ENCODE assay signal across 21 cellular contexts in the genomic region with DNA sequence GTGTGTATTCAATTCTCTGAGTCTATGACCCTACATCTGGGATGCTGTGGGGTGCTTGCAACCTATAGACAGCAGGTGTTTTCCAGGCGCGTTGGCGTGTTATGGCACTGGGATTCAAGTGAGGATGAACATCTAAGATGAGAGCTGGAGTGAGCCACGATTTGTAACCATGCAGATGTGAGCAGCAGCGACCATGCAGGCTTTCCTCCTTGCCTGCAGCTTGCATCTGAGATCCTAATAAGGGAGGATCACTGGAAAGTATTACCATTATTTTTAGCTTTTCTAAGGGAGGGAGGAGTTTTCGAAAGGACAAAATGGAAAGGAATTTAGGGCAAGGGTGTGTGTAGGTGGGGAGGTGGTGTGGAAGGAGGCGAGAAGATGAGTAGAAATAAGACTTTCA.
A peak's percentile ranks its signal among the peaks of the same experiment; 100 is the strongest.
DNase-seq lines count a peak whose midpoint lies in the region; ATAC-seq and TF ChIP-seq lines count a peak whose summit lies in the region.
"Had no signal": no experiment of that assay in that cellular context is flagged by ENCODE, and none has a peak within 500 bp of the region (broad histone marks: within the 10 kb centered on the region; RNA-seq: fewer than 3 reads in every experiment).

No MANE protein-coding gene starts in this region.

- H3K4me3 ChIP-seq in left ventricle myocardium inferior, result peak overlapping the region; percentile 34
- no peak overlapping the region for H3K4me3 ChIP-seq in right cardiac atrium (ENCODE audit: low read length)
- no peak overlapping the region for H3K4me3 ChIP-seq in psoas muscle
- H3K4me3 ChIP-seq: GM12878, vagina had no signal

- DNase-seq in left ventricle myocardium inferior (no peak), left cardiac atrium (no peak), right cardiac atrium (no peak), psoas muscle (no peak), iPS-NIHi7 (ENCODE audit: extremely low spot score) (no peak), DMS153 treated with DMSO at 0.1 percent for 48 hours (lab: John Stamatoyannopoulos, UW; ENCODE audit: unreplicated experiment) (no peak)
- DNase-seq: activated CD4-positive, alpha-beta T cell treated with anti-CD3 and anti-CD28 coated beads for 48 hours; activated gamma-delta T cell; DMS 273 treated with DMSO at 0.1 percent for 48 hours; GF-D8; midbrain; NCI-H748 treated with DMSO at 0.1 percent for 48 hours; SHP77; stimulated activated CD4-positive, alpha-beta T cell treated with anti-CD3 and anti-CD28 coated beads, Interleukin-2, amount 100 ng/mL, for 24 hours; stimulated activated naive CD8-positive, alpha-beta T cell treated with anti-CD3 and anti-CD28 coated beads, Interleukin-15, amount 100 ng/mL, for 72 hours had no signal

- ATAC-seq in left cardiac atrium, result no peak
- peak in 1 of 2 donors; percentile 9 for ATAC-seq in right cardiac atrium
- ATAC-seq in psoas muscle, result peak in 1 of 4 donors; percentile 18
- no peak for ATAC-seq in HG03159 (IDR thresholded peaks at IDR 0.05; ENCODE audit: unreplicated experiment)
- ATAC-seq in HG03442 (IDR thresholded peaks at IDR 0.05; ENCODE audit: unreplicated experiment), result no peak
- ATAC-seq: GM12878; HCT116; stimulated activated naive CD8-positive, alpha-beta T cell treated with anti-CD3 and anti-CD28 coated beads, Interleukin-15, amount 100 ng/mL, for 72 hours had no signal

- H3K27me3 ChIP-seq in left ventricle myocardium inferior (ENCODE audit: low read depth) (no peaks in the 10 kb centered on the region), right cardiac atrium (ENCODE audit: control insufficient read depth, insufficient read depth) (no peaks in the 10 kb centered on the region), psoas muscle (ENCODE audit: insufficient read depth in 3 of 3, low read length in 2 of 3) (no peaks in the 10 kb centered on the region)
- H3K27me3 ChIP-seq: vagina had no signal

- H3K4me1 ChIP-seq in left ventricle myocardium inferior (peaks cover 51% of the 10 kb centered on the region), right cardiac atrium (ENCODE audit: control insufficient read depth, insufficient read depth, low read length) (peaks cover 5% of the 10 kb centered on the region), psoas muscle (peaks cover 36% of the 10 kb centered on the region)

- H3K36me3 ChIP-seq in left ventricle myocardium inferior (no peaks in the 10 kb centered on the region), psoas muscle (ENCODE audit: insufficient read depth in 1 of 2, low read depth in 1 of 2) (peaks cover 0 to 2% of the 10 kb centered on the region in 2 donors)
- H3K36me3 ChIP-seq: vagina had no signal

- peak overlapping the region; percentile 86 for H3K27ac ChIP-seq in left ventricle myocardium inferior (replicated peaks)
- peak overlapping the region; percentile 40 for H3K27ac ChIP-seq in right cardiac atrium (ENCODE audit: low read length)
- peak overlapping the region; percentile 62 for H3K27ac ChIP-seq in psoas muscle
- H3K27ac ChIP-seq: HL-60 had no signal

- TF ChIP-seq CTCF in left ventricle myocardium inferior (IDR thresholded peaks at IDR 0.05; ENCODE audit: borderline replicate concordance) (no peak), psoas muscle (IDR thresholded peaks at IDR 0.05) (no peak)

- intact Hi-C loops in left ventricle myocardium inferior (cut with micrococcal nuclease) (no loop called here), left cardiac atrium (cut with DNase I) (loop anchor here in 1 of 2 donors (5.0 kb wide), 1 partner anchor 213 kb away; no protein-coding TSS in a partner anchor), right cardiac atrium (cut with DNase I) (no loop called here), psoas muscle (cut with DNase I) (no loop called here)

- H3K9me3 ChIP-seq in left ventricle myocardium inferior (replicated peaks) (no peaks in the 10 kb centered on the region), right cardiac atrium (ENCODE audit: control insufficient read depth, low read length) (no peaks in the 10 kb centered on the region), psoas muscle (no peaks in the 10 kb centered on the region)
- H3K9me3 ChIP-seq: vagina had no signal

- WGBS in right cardiac atrium, result 65% methylated on average over 7 of the region's 7 CpGs
- 62 to 70% (median 64%) methylated on average over 7 of the region's 7 CpGs for WGBS in psoas muscle, 3 donors
